ENCODE assay signal across 19 cellular contexts in genomic region chr2:152577611-152578010, GRCh38.
"Had no signal": no experiment of that assay in that cellular context is flagged by ENCODE, and none has a peak within 500 bp of the region (broad histone marks: within the 10 kb centered on the region; RNA-seq: fewer than 3 reads in every experiment).

No MANE protein-coding gene starts in this region.

- H3K9me3 ChIP-seq: adrenal gland, pancreas, thyroid gland, vagina had no signal

- H3K36me3 ChIP-seq: adrenal gland, brain microvascular endothelial cell, thyroid gland, vagina had no signal

- DNase-seq: activated CD4-positive, alpha-beta T cell treated with anti-CD3 and anti-CD28 coated beads for 4 hours; activated CD8-positive, alpha-beta T cell treated with anti-CD3 and anti-CD28 coated beads for 36 hours; activated effector memory CD4-positive, alpha-beta T cell treated with anti-CD3 and anti-CD28 coated beads, Interleukin-2, amount 50 U/mL, for 16 hours; activated T-cell treated with anti-CD3 and anti-CD28 coated beads, Interleukin-2, amount 50 U/mL, for 4 hours; adrenal gland; brain microvascular endothelial cell; cerebellar nuclear complex; pancreas had no signal

- H3K4me1 ChIP-seq: pancreas had no signal

- H3K4me3 ChIP-seq: adrenal gland, pancreas, thyroid gland, vagina had no signal

- H3K27me3 ChIP-seq: adrenal gland, brain microvascular endothelial cell, pancreas, thyroid gland, vagina had no signal

- H3K27ac ChIP-seq: brain microvascular endothelial cell, epithelial cell of prostate, pancreas, thyroid gland, vagina had no signal

- H3K36me3 Mint-ChIP-seq: activated naive CD4-positive, alpha-beta T cell treated with anti-CD3 and anti-CD28 coated beads, Interleukin-2, amount 50 U/mL, for 24 hours; stimulated activated effector memory CD8-positive, alpha-beta T cell treated with anti-CD3 and anti-CD28 coated beads, Interleukin-12 subunit alpha, Interleukin-12 subunit beta, amount 100 ng/mL, for 72 hours had no signal

- ATAC-seq: activated CD8-positive, alpha-beta T cell treated with anti-CD3 and anti-CD28 coated beads for 36 hours; activated T-cell treated with anti-CD3 and anti-CD28 coated beads, Interleukin-2, amount 50 U/mL, for 4 hours; left lobe of liver; pancreas; stimulated activated effector memory CD8-positive, alpha-beta T cell treated with anti-CD3 and anti-CD28 coated beads, Interleukin-12 subunit alpha, Interleukin-12 subunit beta, amount 100 ng/mL, for 72 hours; WTC11 had no signal

- H3K4me1 Mint-ChIP-seq: stimulated activated effector memory CD8-positive, alpha-beta T cell treated with anti-CD3 and anti-CD28 coated beads, Interleukin-12 subunit alpha, Interleukin-12 subunit beta, amount 100 ng/mL, for 72 hours; WTC11 had no signal

- H3K4me3 Mint-ChIP-seq: activated CD8-positive, alpha-beta T cell treated with anti-CD3 and anti-CD28 coated beads for 36 hours; activated naive CD4-positive, alpha-beta T cell treated with anti-CD3 and anti-CD28 coated beads, Interleukin-2, amount 50 U/mL, for 24 hours; activated T-cell treated with anti-CD3 and anti-CD28 coated beads, Interleukin-2, amount 50 U/mL, for 4 hours; dendritic cell treated with granulocyte-macrophage colony-stimulating factor and Interleukin-4, amounts not matched to agents 40 ng/mL and 50 ng/mL, for 4 days; neural crest cell; stimulated activated effector memory CD8-positive, alpha-beta T cell treated with anti-CD3 and anti-CD28 coated beads, Interleukin-12 subunit alpha, Interleukin-12 subunit beta, amount 100 ng/mL, for 72 hours; WTC11 had no signal

- FAIRE-seq: islet of Langerhans, pancreas, TTC549 had no signal

- H3K9me3 Mint-ChIP-seq: activated CD8-positive, alpha-beta T cell treated with anti-CD3 and anti-CD28 coated beads for 36 hours; activated naive CD4-positive, alpha-beta T cell treated with anti-CD3 and anti-CD28 coated beads, Interleukin-2, amount 50 U/mL, for 24 hours; activated T-cell treated with anti-CD3 and anti-CD28 coated beads, Interleukin-2, amount 50 U/mL, for 4 hours; dendritic cell treated with granulocyte-macrophage colony-stimulating factor and Interleukin-4, amounts not matched to agents 40 ng/mL and 50 ng/mL, for 4 days; stimulated activated effector memory CD8-positive, alpha-beta T cell treated with anti-CD3 and anti-CD28 coated beads, Interleukin-12 subunit alpha, Interleukin-12 subunit beta, amount 100 ng/mL, for 72 hours; WTC11 had no signal

- H3K27me3 Mint-ChIP-seq: dendritic cell treated with granulocyte-macrophage colony-stimulating factor and Interleukin-4, amounts not matched to agents 40 ng/mL and 50 ng/mL, for 4 days had no signal

- H3K27ac Mint-ChIP-seq: activated CD8-positive, alpha-beta T cell treated with anti-CD3 and anti-CD28 coated beads for 36 hours; activated naive CD4-positive, alpha-beta T cell treated with anti-CD3 and anti-CD28 coated beads, Interleukin-2, amount 50 U/mL, for 24 hours; dendritic cell treated with granulocyte-macrophage colony-stimulating factor and Interleukin-4, amounts not matched to agents 40 ng/mL and 50 ng/mL, for 4 days; stimulated activated effector memory CD8-positive, alpha-beta T cell treated with anti-CD3 and anti-CD28 coated beads, Interleukin-12 subunit alpha, Interleukin-12 subunit beta, amount 100 ng/mL, for 72 hours; WTC11 had no signal
